In the genomic region with DNA sequence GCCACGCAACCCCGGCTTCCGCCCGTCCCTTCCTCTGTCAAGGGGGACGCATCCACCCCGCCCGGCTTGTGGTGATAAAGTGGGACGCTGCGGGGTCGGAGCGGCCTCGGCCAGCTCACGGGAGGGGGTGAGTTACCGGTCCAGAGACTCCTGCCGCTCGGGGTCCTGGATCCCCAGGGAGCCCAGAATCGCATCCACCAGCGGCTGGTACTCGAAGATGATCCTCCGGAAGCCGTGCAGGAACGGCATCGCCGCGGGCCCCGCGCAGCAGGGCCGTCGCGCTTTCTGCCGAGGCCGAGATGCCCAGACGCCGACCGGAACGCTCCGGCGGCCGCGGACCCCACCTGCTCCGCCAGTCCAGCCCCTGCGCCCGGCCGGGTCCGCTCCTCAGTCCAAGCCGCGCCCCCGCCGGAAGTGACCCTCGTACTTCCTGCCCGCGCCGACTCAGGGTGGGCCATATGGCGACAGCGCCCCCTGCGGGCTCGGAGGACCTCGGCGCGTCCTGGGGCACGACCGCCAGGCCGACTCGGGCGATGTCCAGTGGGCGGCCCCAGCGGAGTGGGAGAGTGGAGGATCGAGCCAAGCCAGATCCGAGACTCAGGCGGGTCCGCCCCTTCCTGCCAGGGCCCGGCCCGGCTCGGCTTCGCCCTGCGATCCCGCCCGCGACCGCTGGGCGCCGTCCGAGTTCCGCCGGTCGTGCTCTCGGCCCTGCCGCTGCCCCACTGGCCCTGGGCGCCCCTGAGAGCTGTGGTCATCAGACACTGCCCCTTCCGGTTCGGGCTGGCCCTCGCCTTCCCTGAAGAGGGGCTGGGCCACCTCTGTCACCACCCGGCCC, we compare ENCODE assay signal across 1 cellular context.
TF ChIP-seq lines count a peak whose summit lies in the region.

A gene with protein sequence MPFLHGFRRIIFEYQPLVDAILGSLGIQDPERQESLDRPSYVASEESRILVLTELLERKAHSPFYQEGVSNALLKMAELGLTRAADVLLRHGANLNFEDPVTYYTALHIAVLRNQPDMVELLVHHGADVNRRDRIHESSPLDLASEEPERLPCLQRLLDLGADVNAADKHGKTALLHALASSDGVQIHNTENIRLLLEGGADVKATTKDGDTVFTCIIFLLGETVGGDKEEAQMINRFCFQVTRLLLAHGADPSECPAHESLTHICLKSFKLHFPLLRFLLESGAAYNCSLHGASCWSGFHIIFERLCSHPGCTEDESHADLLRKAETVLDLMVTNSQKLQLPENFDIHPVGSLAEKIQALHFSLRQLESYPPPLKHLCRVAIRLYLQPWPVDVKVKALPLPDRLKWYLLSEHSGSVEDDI (minus strand): TSS at position 401 of the 835 bp plus-strand sequence. CDS start 152 bp downstream, at position 249.

TF ChIP-seq in HepG2, 621 proteins besides CTCF, POLR2A, EP300 and RAD21 (continued from another document and continues in another):
- TF ChIP-seq RNF2 (conservative IDR thresholded peaks at IDR 0.05; ENCODE audit: low read depth) = no peak; the same call in 1 of the 2 replicates
- peak; percentile 45; the same call in 1 of the 2 replicates for TF ChIP-seq HOXA5 (CRISPR knock-in tag; IDR thresholded peaks at IDR 0.05)
- TF ChIP-seq TOE1 (CRISPR knock-in tag; IDR thresholded peaks at IDR 0.05) = peak; percentile 87
- peak; percentile 90; the same call in 1 of the 2 replicates for TF ChIP-seq ZFP82 (CRISPR knock-in tag; IDR thresholded peaks at IDR 0.05; ENCODE audit: borderline replicate concordance)
- TF ChIP-seq NFYB (CRISPR knock-in tag; IDR thresholded peaks at IDR 0.05) = 0 out of 2 replicates have a peak, but pooled peaks have one; percentile 30
- TF ChIP-seq, protein P1, sequence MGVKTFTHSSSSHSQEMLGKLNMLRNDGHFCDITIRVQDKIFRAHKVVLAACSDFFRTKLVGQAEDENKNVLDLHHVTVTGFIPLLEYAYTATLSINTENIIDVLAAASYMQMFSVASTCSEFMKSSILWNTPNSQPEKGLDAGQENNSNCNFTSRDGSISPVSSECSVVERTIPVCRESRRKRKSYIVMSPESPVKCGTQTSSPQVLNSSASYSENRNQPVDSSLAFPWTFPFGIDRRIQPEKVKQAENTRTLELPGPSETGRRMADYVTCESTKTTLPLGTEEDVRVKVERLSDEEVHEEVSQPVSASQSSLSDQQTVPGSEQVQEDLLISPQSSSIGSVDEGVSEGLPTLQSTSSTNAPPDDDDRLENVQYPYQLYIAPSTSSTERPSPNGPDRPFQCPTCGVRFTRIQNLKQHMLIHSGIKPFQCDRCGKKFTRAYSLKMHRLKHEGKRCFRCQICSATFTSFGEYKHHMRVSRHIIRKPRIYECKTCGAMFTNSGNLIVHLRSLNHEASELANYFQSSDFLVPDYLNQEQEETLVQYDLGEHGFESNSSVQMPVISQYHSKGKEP (CRISPR knock-in tag; IDR thresholded peaks at IDR 0.05) = peak; percentile 19; the same call in 1 of the 2 replicates
- TF ChIP-seq CREB1 (IDR thresholded peaks at IDR 0.05) = peak; percentile 57; the same call in 1 of the 2 replicates
- TF ChIP-seq CREB1 (CRISPR knock-in tag; IDR thresholded peaks at IDR 0.05) = no peak
- TF ChIP-seq ZNF619 (CRISPR knock-in tag; IDR thresholded peaks at IDR 0.05) = 0 out of 2 replicates have a peak, but pooled peaks have one; percentile 67
- peak; percentile 82 for TF ChIP-seq MAX (IDR thresholded peaks at IDR 0.05)
- TF ChIP-seq, protein P2, sequence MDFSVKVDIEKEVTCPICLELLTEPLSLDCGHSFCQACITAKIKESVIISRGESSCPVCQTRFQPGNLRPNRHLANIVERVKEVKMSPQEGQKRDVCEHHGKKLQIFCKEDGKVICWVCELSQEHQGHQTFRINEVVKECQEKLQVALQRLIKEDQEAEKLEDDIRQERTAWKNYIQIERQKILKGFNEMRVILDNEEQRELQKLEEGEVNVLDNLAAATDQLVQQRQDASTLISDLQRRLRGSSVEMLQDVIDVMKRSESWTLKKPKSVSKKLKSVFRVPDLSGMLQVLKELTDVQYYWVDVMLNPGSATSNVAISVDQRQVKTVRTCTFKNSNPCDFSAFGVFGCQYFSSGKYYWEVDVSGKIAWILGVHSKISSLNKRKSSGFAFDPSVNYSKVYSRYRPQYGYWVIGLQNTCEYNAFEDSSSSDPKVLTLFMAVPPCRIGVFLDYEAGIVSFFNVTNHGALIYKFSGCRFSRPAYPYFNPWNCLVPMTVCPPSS (IDR thresholded peaks at IDR 0.05) = no peak
- TF ChIP-seq MYC (CRISPR knock-in tag; IDR thresholded peaks at IDR 0.05; ENCODE audit: borderline replicate concordance) = peak; percentile 82; the same call in 1 of the 2 replicates
- peak; percentile 43; the same call in 1 of the 2 replicates for TF ChIP-seq KLF9 (CRISPR knock-in tag; IDR thresholded peaks at IDR 0.05; ENCODE audit: low read depth)
- TF ChIP-seq ZNF335 (CRISPR knock-in tag; IDR thresholded peaks at IDR 0.05) = 0 out of 2 replicates have a peak, but pooled peaks have one; percentile 55
- TF ChIP-seq CBX1 (IDR thresholded peaks at IDR 0.05; ENCODE audit: low read depth) = peak; percentile 92
- TF ChIP-seq ZNF205 (CRISPR knock-in tag; IDR thresholded peaks at IDR 0.05) = peak; percentile 94
- no peak for TF ChIP-seq IRX3 (CRISPR knock-in tag; IDR thresholded peaks at IDR 0.05; ENCODE audit: borderline replicate concordance, low read depth)
- no peak; the same call in 1 of the 2 replicates for TF ChIP-seq CAMTA2 (CRISPR knock-in tag; IDR thresholded peaks at IDR 0.05; ENCODE audit: borderline replicate concordance)
- peak; percentile 59; the same call in 1 of the 2 replicates for TF ChIP-seq JUN (CRISPR knock-in tag; IDR thresholded peaks at IDR 0.05)
- TF ChIP-seq ZNF792 (CRISPR knock-in tag; IDR thresholded peaks at IDR 0.05) = peak; percentile 96
- peak; percentile 98 for TF ChIP-seq HDAC1 (CRISPR knock-in tag; IDR thresholded peaks at IDR 0.05)
- TF ChIP-seq KDM4B (CRISPR knock-in tag; IDR thresholded peaks at IDR 0.05) = peak; percentile 72; the same call in 1 of the 2 replicates
- TF ChIP-seq RFXANK (CRISPR knock-in tag; IDR thresholded peaks at IDR 0.05) = no peak
- peak; percentile 97 for TF ChIP-seq IKZF4 (CRISPR knock-in tag; IDR thresholded peaks at IDR 0.05; ENCODE audit: borderline replicate concordance, low read depth, not compliant biosample characterization)
- peak; percentile 79 for TF ChIP-seq HOMEZ (CRISPR knock-in tag; IDR thresholded peaks at IDR 0.05; ENCODE audit: low read depth)
- TF ChIP-seq ATAD3A (CRISPR knock-in tag; IDR thresholded peaks at IDR 0.05) = no peak
- peak; percentile 64; the same call in 1 of the 2 replicates for TF ChIP-seq ZBTB26 (CRISPR knock-in tag; IDR thresholded peaks at IDR 0.05; ENCODE audit: borderline replicate concordance)
- TF ChIP-seq, protein P3, sequence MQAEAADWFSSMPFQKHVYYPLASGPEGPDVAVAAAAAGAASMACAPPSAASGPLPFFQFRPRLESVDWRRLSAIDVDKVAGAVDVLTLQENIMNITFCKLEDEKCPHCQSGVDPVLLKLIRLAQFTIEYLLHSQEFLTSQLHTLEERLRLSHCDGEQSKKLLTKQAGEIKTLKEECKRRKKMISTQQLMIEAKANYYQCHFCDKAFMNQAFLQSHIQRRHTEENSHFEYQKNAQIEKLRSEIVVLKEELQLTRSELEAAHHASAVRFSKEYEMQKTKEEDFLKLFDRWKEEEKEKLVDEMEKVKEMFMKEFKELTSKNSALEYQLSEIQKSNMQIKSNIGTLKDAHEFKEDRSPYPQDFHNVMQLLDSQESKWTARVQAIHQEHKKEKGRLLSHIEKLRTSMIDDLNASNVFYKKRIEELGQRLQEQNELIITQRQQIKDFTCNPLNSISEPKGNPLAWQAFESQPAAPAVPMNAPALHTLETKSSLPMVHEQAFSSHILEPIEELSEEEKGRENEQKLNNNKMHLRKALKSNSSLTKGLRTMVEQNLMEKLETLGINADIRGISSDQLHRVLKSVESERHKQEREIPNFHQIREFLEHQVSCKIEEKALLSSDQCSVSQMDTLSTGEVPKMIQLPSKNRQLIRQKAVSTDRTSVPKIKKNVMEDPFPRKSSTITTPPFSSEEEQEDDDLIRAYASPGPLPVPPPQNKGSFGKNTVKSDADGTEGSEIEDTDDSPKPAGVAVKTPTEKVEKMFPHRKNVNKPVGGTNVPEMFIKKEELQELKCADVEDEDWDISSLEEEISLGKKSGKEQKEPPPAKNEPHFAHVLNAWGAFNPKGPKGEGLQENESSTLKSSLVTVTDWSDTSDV (CRISPR knock-in tag; IDR thresholded peaks at IDR 0.05) = peak; percentile 62; the same call in 1 of the 2 replicates
- peak; percentile 96 for TF ChIP-seq KAT8 (CRISPR knock-in tag; IDR thresholded peaks at IDR 0.05)
- TF ChIP-seq, protein P4, sequence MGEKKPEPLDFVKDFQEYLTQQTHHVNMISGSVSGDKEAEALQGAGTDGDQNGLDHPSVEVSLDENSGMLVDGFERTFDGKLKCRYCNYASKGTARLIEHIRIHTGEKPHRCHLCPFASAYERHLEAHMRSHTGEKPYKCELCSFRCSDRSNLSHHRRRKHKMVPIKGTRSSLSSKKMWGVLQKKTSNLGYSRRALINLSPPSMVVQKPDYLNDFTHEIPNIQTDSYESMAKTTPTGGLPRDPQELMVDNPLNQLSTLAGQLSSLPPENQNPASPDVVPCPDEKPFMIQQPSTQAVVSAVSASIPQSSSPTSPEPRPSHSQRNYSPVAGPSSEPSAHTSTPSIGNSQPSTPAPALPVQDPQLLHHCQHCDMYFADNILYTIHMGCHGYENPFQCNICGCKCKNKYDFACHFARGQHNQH (CRISPR knock-in tag; IDR thresholded peaks at IDR 0.05) = peak; percentile 97
- TF ChIP-seq ZNF143 (CRISPR knock-in tag; IDR thresholded peaks at IDR 0.05) = peak; percentile 63; the same call in 1 of the 2 replicates
- no peak for TF ChIP-seq ZNF746 (CRISPR knock-in tag; IDR thresholded peaks at IDR 0.05)
- TF ChIP-seq ESRRA (CRISPR knock-in tag; IDR thresholded peaks at IDR 0.05; ENCODE audit: low read depth) = peak; percentile 39; the same call in 1 of the 2 replicates
- 0 out of 2 replicates have a peak, but pooled peaks have one; percentile 76 for TF ChIP-seq HES4 (CRISPR knock-in tag; IDR thresholded peaks at IDR 0.05; ENCODE audit: borderline replicate concordance)
- peak; percentile 65 for TF ChIP-seq HCFC1 (IDR thresholded peaks at IDR 0.05; ENCODE audit: low read depth, low read length)
- TF ChIP-seq TBX2 (CRISPR knock-in tag; IDR thresholded peaks at IDR 0.05; ENCODE audit: borderline replicate concordance) = peak; percentile 91
- TF ChIP-seq, protein P5, sequence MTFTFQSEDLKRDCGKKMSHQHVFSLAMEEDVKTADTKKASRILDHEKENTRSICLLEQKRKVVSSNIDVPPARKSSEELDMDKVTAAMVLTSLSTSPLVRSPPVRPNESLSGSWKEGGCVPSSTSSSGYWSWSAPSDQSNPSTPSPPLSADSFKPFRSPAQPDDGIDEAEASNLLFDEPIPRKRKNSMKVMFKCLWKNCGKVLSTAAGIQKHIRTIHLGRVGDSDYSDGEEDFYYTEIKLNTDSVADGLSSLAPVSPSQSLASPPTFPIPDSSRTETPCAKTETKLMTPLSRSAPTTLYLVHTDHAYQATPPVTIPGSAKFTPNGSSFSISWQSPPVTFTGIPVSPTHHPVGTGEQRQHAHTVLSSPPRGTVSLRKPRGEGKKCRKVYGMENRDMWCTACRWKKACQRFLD (CRISPR knock-in tag; IDR thresholded peaks at IDR 0.05; ENCODE audit: borderline replicate concordance) = peak; percentile 76; the same call in 1 of the 2 replicates
- peak; percentile 56; the same call in 1 of the 2 replicates for TF ChIP-seq HOXD1 (CRISPR knock-in tag; IDR thresholded peaks at IDR 0.05)
- 0 out of 2 replicates have a peak, but pooled peaks have one; percentile 27 for TF ChIP-seq ZNF253 (CRISPR knock-in tag; IDR thresholded peaks at IDR 0.05; ENCODE audit: borderline replicate concordance)
- TF ChIP-seq MAFF (IDR thresholded peaks at IDR 0.05; ENCODE audit: low read depth, low read length) = no peak
- peak; percentile 86 for TF ChIP-seq BRF2 (CRISPR knock-in tag; IDR thresholded peaks at IDR 0.05)
- TF ChIP-seq POLR2G (IDR thresholded peaks at IDR 0.05; ENCODE audit: low read depth, low read length) = peak; percentile 84
- no peak for TF ChIP-seq FOXA1 (IDR thresholded peaks at IDR 0.05)
- no peak; the same call in 1 of the 2 replicates for TF ChIP-seq FOXA1 (CRISPR knock-in tag; IDR thresholded peaks at IDR 0.05)
- TF ChIP-seq ZNF446 (CRISPR knock-in tag; IDR thresholded peaks at IDR 0.05) = peak; percentile 83
- TF ChIP-seq PLRG1 (conservative IDR thresholded peaks at IDR 0.05) = no peak
- TF ChIP-seq, protein P6, sequence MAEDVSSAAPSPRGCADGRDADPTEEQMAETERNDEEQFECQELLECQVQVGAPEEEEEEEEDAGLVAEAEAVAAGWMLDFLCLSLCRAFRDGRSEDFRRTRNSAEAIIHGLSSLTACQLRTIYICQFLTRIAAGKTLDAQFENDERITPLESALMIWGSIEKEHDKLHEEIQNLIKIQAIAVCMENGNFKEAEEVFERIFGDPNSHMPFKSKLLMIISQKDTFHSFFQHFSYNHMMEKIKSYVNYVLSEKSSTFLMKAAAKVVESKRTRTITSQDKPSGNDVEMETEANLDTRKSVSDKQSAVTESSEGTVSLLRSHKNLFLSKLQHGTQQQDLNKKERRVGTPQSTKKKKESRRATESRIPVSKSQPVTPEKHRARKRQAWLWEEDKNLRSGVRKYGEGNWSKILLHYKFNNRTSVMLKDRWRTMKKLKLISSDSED (CRISPR knock-in tag; IDR thresholded peaks at IDR 0.05) = no peak
